ENCODE assay signal across 10 cellular contexts in genomic region chr17:57833597-57833939, GRCh38. TPM values are rescaled to one million over a fixed set of nuclear protein-coding genes. Genes with fewer than 3 reads are reported as not detected.
DNase-seq lines count a peak whose midpoint lies in the region; ATAC-seq and TF ChIP-seq lines count a peak whose summit lies in the region.
"Had no signal": no experiment of that assay in that cellular context is flagged by ENCODE, and none has a peak within 500 bp of the region (broad histone marks: within the 10 kb centered on the region; RNA-seq: fewer than 3 reads in every experiment).

No MANE protein-coding gene starts in this region.

- H3K4me1 Mint-ChIP-seq in activated CD8-positive, alpha-beta T cell treated with anti-CD3 and anti-CD28 coated beads for 36 hours (ENCODE audit: low read depth): peaks cover 8% of the 10 kb centered on the region
- no peaks in the 10 kb centered on the region for H3K4me1 Mint-ChIP-seq in type B pancreatic cell (ENCODE audit: unreplicated experiment)

- H3K4me3 Mint-ChIP-seq in activated CD8-positive, alpha-beta T cell treated with anti-CD3 and anti-CD28 coated beads for 36 hours: no peak overlapping the region
- no peak overlapping the region for H3K4me3 Mint-ChIP-seq in type B pancreatic cell
- H3K4me3 Mint-ChIP-seq: dendritic cell treated with granulocyte-macrophage colony-stimulating factor and Interleukin-4, amounts not matched to agents 40 ng/mL and 50 ng/mL, for 4 days had no signal

- DNase-seq in right atrium auricular region (ENCODE audit: low spot score): no peak
- no peak for DNase-seq in cardiac septum (ENCODE audit: low spot score)
- no peak for DNase-seq in activated CD8-positive, alpha-beta T cell treated with anti-CD3 and anti-CD28 coated beads for 36 hours
- no peak for DNase-seq in mesenchymal stem cell
- DNase-seq in type B pancreatic cell (ENCODE audit: extremely low spot score, unreplicated experiment): no peak
- DNase-seq in NCI-H526 treated with DMSO at 0.1 percent for 48 hours (lab: John Stamatoyannopoulos, UW): no peak

- H3K27ac ChIP-seq in right atrium auricular region (peak overlapping the region; percentile 82 to 86), mesenchymal stem cell (ENCODE audit: low read length, poor library complexity, severe bottlenecking) (no peak overlapping the region)

- H3K27ac Mint-ChIP-seq in activated CD8-positive, alpha-beta T cell treated with anti-CD3 and anti-CD28 coated beads for 36 hours: no peak overlapping the region
- H3K27ac Mint-ChIP-seq in type B pancreatic cell: no peak overlapping the region
- H3K27ac Mint-ChIP-seq: dendritic cell treated with granulocyte-macrophage colony-stimulating factor and Interleukin-4, amounts not matched to agents 40 ng/mL and 50 ng/mL, for 4 days had no signal

- H2BK5ac ChIP-seq in mesenchymal stem cell (ENCODE audit: low read depth, low read length, poor library complexity, severe bottlenecking): no peak overlapping the region

- CTCF ChIA-PET in activated CD8-positive, alpha-beta T cell treated with anti-CD3 and anti-CD28 coated beads for 36 hours (lab: Charles Lee): interaction anchor here (0.7 to 6.6 kb wide), 54 partner anchors 9 to 880 kb away, joined by 3 to 49 read pairs (median 4); partner anchors contain the start of gene MRPS23

- peaks cover 0 to 44% of the 10 kb centered on the region in 2 donors for H3K4me1 ChIP-seq in right atrium auricular region
- H3K4me1 ChIP-seq in mesenchymal stem cell (ENCODE audit: control insufficient read depth, insufficient read depth, low read depth, low read length): peaks cover 10% of the 10 kb centered on the region

- no peak overlapping the region for H2AFZ ChIP-seq in mesenchymal stem cell (ENCODE audit: low read depth, low read length)

- H3K23ac ChIP-seq in mesenchymal stem cell (ENCODE audit: low read length in 2 of 2): no peak overlapping the region

- H3K4me3 ChIP-seq in right atrium auricular region: peak overlapping the region in 1 of 2 donors; percentile 46
- H3K4me3 ChIP-seq in mesenchymal stem cell (ENCODE audit: insufficient read depth in 1 of 2, low read depth in 1 of 2, low read length in 2 of 2): peak overlapping the region in 1 of 2 experiments; percentile 72

- ATAC-seq in activated CD8-positive, alpha-beta T cell treated with anti-CD3 and anti-CD28 coated beads for 36 hours: no peak
- ATAC-seq in GM19397 (IDR thresholded peaks at IDR 0.05; ENCODE audit: unreplicated experiment) (no peak), GM19351 (IDR thresholded peaks at IDR 0.05; ENCODE audit: unreplicated experiment) (no peak)

- intact Hi-C loops in cardiac septum (cut with DNase I): loop anchor here (5.0 to 10.0 kb wide), 2 partner anchors 166 to 589 kb away; no protein-coding TSS in a partner anchor
- intact Hi-C loops in activated CD8-positive, alpha-beta T cell treated with anti-CD3 and anti-CD28 coated beads for 36 hours (cut with micrococcal nuclease): loop anchor here (5.0 kb wide), 1 partner anchor 701 kb away; no protein-coding TSS in a partner anchor

- H3K27me3 ChIP-seq in right atrium auricular region: no peaks in the 10 kb centered on the region
- peaks cover 3 to 13% of the 10 kb centered on the region in 2 experiments for H3K27me3 ChIP-seq in mesenchymal stem cell (ENCODE audit: control insufficient read depth in 1 of 2, insufficient read depth in 1 of 2, low read length in 2 of 2)

- H3K9ac ChIP-seq in mesenchymal stem cell (ENCODE audit: low read length): peak overlapping the region; percentile 13

- no peak overlapping the region for H3K14ac ChIP-seq in mesenchymal stem cell (ENCODE audit: low read length in 2 of 2)

- H3K27me3 Mint-ChIP-seq in activated CD8-positive, alpha-beta T cell treated with anti-CD3 and anti-CD28 coated beads for 36 hours: no peaks in the 10 kb centered on the region
- H3K27me3 Mint-ChIP-seq in type B pancreatic cell: peaks cover 13% of the 10 kb centered on the region
- H3K27me3 Mint-ChIP-seq: naive thymus-derived CD8-positive, alpha-beta T cell had no signal

- H2BK15ac ChIP-seq in mesenchymal stem cell (ENCODE audit: low read depth, poor library complexity, severe bottlenecking): no peak overlapping the region

- 50% methylated on average over 2 of the region's 2 CpGs for WGBS in mesenchymal stem cell

- no peaks in the 10 kb centered on the region for H3K9me3 ChIP-seq in right atrium auricular region
- no peaks in the 10 kb centered on the region for H3K9me3 ChIP-seq in mesenchymal stem cell (ENCODE audit: control insufficient read depth, low read length)

- H3K9me3 Mint-ChIP-seq in activated CD8-positive, alpha-beta T cell treated with anti-CD3 and anti-CD28 coated beads for 36 hours: no peaks in the 10 kb centered on the region
- H3K9me3 Mint-ChIP-seq in type B pancreatic cell: no peaks in the 10 kb centered on the region
- H3K9me3 Mint-ChIP-seq: dendritic cell treated with granulocyte-macrophage colony-stimulating factor and Interleukin-4, amounts not matched to agents 40 ng/mL and 50 ng/mL, for 4 days; naive thymus-derived CD8-positive, alpha-beta T cell had no signal

- H2BK120ac ChIP-seq in mesenchymal stem cell (ENCODE audit: low read depth, low read length): no peak overlapping the region

- POLR2A ChIA-PET in activated CD8-positive, alpha-beta T cell treated with anti-CD3 and anti-CD28 coated beads for 36 hours (lab: Charles Lee): interaction anchor here (2.9 kb wide), 1 partner anchor 16 kb away, joined by 9 read pairs; the partner anchor contains the start of gene MRPS23

- H3K36me3 Mint-ChIP-seq in activated CD8-positive, alpha-beta T cell treated with anti-CD3 and anti-CD28 coated beads for 36 hours (ENCODE audit: low read depth): peaks cover 6% of the 10 kb centered on the region
- peaks cover 8% of the 10 kb centered on the region for H3K36me3 Mint-ChIP-seq in type B pancreatic cell

- H4K91ac ChIP-seq in mesenchymal stem cell (ENCODE audit: low read length): no peak overlapping the region

- peaks cover 3% of the 10 kb centered on the region for H3K36me3 ChIP-seq in right atrium auricular region
- peaks cover 8 to 10% of the 10 kb centered on the region in 2 experiments for H3K36me3 ChIP-seq in mesenchymal stem cell (ENCODE audit: control insufficient read depth in 1 of 2, insufficient read depth in 2 of 2, low read depth in 1 of 2, low read length in 2 of 2)

- peaks cover 3% of the 10 kb centered on the region for H3K79me1 ChIP-seq in mesenchymal stem cell (replicated peaks; ENCODE audit: low read length, poor library complexity, severe bottlenecking)

- no peak overlapping the region for H3K4ac ChIP-seq in mesenchymal stem cell (ENCODE audit: low read depth in 1 of 2, low read length in 2 of 2)

- H3K4me2 ChIP-seq in mesenchymal stem cell (ENCODE audit: low read length, poor library complexity, severe bottlenecking): no peak overlapping the region

- no peak overlapping the region for H4K8ac ChIP-seq in mesenchymal stem cell (ENCODE audit: low read length)

- peak in 1 of 2 donors; percentile 36 for TF ChIP-seq CTCF in right atrium auricular region (IDR thresholded peaks at IDR 0.05)
- peak; percentile 32 for TF ChIP-seq CTCF in activated CD8-positive, alpha-beta T cell treated with anti-CD3 and anti-CD28 coated beads for 36 hours (IDR thresholded peaks at IDR 0.05)
- peak; percentile 32 for TF ChIP-seq CTCF in type B pancreatic cell (conservative IDR thresholded peaks at IDR 0.05)

- H2BK12ac ChIP-seq in mesenchymal stem cell (ENCODE audit: low read length in 2 of 2): no peak overlapping the region

- no peak overlapping the region for H3K18ac ChIP-seq in mesenchymal stem cell (ENCODE audit: low read depth in 1 of 2, low read length in 2 of 2)

- H2AK5ac ChIP-seq in mesenchymal stem cell (ENCODE audit: low read length, severe bottlenecking): no peak overlapping the region

RNA-seq across cellular contexts. Expression of gene MRPS23, which starts 16.3 kb away (rescaled TPM):
- total RNA-seq in right atrium auricular region (10 to 100 TPM; 24.1 to 35.3 TPM), cardiac septum (59.6 TPM), type B pancreatic cell (ENCODE audit: low replicate concordance) (35.5 and 46.9 TPM in 2 replicates)
- total RNA-seq in activated CD8-positive, alpha-beta T cell treated with anti-CD3 and anti-CD28 coated beads for 36 hours: 10 to 100 TPM; 69.5 to 70.0 TPM
- 23.0 TPM for polyA plus RNA-seq in mesenchymal stem cell (2013, experiment 1 of 2)
- 21.0 TPM for polyA plus RNA-seq in mesenchymal stem cell (2013, experiment 2 of 2)
